ENCODE assay signal across 8 cellular contexts in genomic region chr7:6637544-6638229, GRCh38. TPM values are rescaled to one million over a fixed set of nuclear protein-coding genes. Genes with fewer than 3 reads are reported as not detected.
DNase-seq lines count a peak whose midpoint lies in the region; ATAC-seq and TF ChIP-seq lines count a peak whose summit lies in the region.

No MANE protein-coding gene starts in this region.

- H3K36me3 ChIP-seq in mesodermal cell (ENCODE audit: control insufficient read depth, insufficient read depth, low read length), result peaks cover 38% of the 10 kb centered on the region

- TF ChIP-seq RAD21 in Ishikawa (IDR thresholded peaks at IDR 0.05; ENCODE audit: low read depth), result peak; percentile 8; the same call in 1 of the 2 replicates

- H3K4me3 ChIP-seq in GM12865 (ENCODE audit: low read depth, low read length), result peak overlapping the region; percentile 59
- peak overlapping the region; percentile 100 for H3K4me3 ChIP-seq in coronary artery
- peak overlapping the region; percentile 57 for H3K4me3 ChIP-seq in mesodermal cell (ENCODE audit: extremely low read depth, insufficient read depth, low read length, poor library complexity, severe bottlenecking)

- TF ChIP-seq EP300 in Ishikawa (IDR thresholded peaks at IDR 0.05; ENCODE audit: borderline replicate concordance), result no peak

- TF ChIP-seq CTCF in GM12865 (IDR thresholded peaks at IDR 0.05; ENCODE audit: insufficient read depth, low read depth, low read length, missing control alignments) (peak; percentile 61), coronary artery (IDR thresholded peaks at IDR 0.05) (no peak)

- WGBS in mesodermal cell (ENCODE audit: insufficient coverage in 2 of 2), 2 experiments, result 6 to 7% methylated on average over 47 to 51 of the region's 60 CpGs

- H3K27ac ChIP-seq in coronary artery (peak overlapping the region; percentile 45 to 93), mesodermal cell (ENCODE audit: low read depth, low read length, severe bottlenecking) (no peak overlapping the region)

- H3K9me3 ChIP-seq in mesodermal cell (ENCODE audit: control insufficient read depth, low read length), result no peaks in the 10 kb centered on the region

- DNase-seq in GM12865 (ENCODE audit: low read depth) (peak; percentile 82), coronary artery (ENCODE audit: low spot score) (no peak), H4 (ENCODE audit: low spot score) (no peak)
- peak; percentile 10 for DNase-seq in activated CD4-positive, CD25-positive, alpha-beta regulatory T cell treated with anti-CD3 and anti-CD28 coated beads, Interleukin-2, amount 50 U/mL, for 16 hours (ENCODE audit: low read depth, low spot score)
- DNase-seq in stimulated activated CD8-positive, alpha-beta memory T cell treated with anti-CD3 and anti-CD28 coated beads, Interleukin-7, amount 100 ng/mL, for 24 hours (ENCODE audit: low read depth), result peak; percentile 33

- H3K4me1 ChIP-seq in mesodermal cell (ENCODE audit: control insufficient read depth, insufficient read depth, low read length, poor library complexity, severe bottlenecking), result peaks cover 4% of the 10 kb centered on the region

- peak; percentile 81 for ATAC-seq in GM21619 (IDR thresholded peaks at IDR 0.05; ENCODE audit: unreplicated experiment)

TF ChIP-seq in Ishikawa, 13 proteins besides CTCF, POLR2A, EP300 and RAD21:
- TF ChIP-seq TEAD4 (IDR thresholded peaks at IDR 0.05) (no peak), ZBTB7A (IDR thresholded peaks at IDR 0.05; ENCODE audit: low read depth) (peak; percentile 60; the same call in 1 of the 2 replicates), TAF1 (IDR thresholded peaks at IDR 0.05; ENCODE audit: low read depth) (no peak), EGR1 (IDR thresholded peaks at IDR 0.05) (peak; percentile 84)
- TF ChIP-seq, protein P1, sequence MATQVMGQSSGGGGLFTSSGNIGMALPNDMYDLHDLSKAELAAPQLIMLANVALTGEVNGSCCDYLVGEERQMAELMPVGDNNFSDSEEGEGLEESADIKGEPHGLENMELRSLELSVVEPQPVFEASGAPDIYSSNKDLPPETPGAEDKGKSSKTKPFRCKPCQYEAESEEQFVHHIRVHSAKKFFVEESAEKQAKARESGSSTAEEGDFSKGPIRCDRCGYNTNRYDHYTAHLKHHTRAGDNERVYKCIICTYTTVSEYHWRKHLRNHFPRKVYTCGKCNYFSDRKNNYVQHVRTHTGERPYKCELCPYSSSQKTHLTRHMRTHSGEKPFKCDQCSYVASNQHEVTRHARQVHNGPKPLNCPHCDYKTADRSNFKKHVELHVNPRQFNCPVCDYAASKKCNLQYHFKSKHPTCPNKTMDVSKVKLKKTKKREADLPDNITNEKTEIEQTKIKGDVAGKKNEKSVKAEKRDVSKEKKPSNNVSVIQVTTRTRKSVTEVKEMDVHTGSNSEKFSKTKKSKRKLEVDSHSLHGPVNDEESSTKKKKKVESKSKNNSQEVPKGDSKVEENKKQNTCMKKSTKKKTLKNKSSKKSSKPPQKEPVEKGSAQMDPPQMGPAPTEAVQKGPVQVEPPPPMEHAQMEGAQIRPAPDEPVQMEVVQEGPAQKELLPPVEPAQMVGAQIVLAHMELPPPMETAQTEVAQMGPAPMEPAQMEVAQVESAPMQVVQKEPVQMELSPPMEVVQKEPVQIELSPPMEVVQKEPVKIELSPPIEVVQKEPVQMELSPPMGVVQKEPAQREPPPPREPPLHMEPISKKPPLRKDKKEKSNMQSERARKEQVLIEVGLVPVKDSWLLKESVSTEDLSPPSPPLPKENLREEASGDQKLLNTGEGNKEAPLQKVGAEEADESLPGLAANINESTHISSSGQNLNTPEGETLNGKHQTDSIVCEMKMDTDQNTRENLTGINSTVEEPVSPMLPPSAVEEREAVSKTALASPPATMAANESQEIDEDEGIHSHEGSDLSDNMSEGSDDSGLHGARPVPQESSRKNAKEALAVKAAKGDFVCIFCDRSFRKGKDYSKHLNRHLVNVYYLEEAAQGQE (IDR thresholded peaks at IDR 0.05; ENCODE audit: low read depth), result no peak

RNA-seq across cellular contexts. Expression of gene ZNF316, which starts 0.6 kb away (rescaled TPM):
- 17.3 TPM for polyA plus RNA-seq in mesodermal cell (2013, experiment 1 of 2)
- polyA plus RNA-seq in mesodermal cell (2013, experiment 2 of 2), result 14.0 TPM
- 5.1 and 7.9 TPM in 2 replicates for total RNA-seq in H4 (2014; rRNA removed; shearing (Covaris generic))

RNA-seq across cellular contexts. Expression of gene ZNF853, which starts 22.3 kb away (rescaled TPM):
- 8.7 TPM for polyA plus RNA-seq in mesodermal cell (2013, experiment 1 of 2)
- polyA plus RNA-seq in mesodermal cell (2013, experiment 2 of 2), result 7.7 TPM
- total RNA-seq in H4 (2014; rRNA removed; shearing (Covaris generic)), result 2.8 and 3.7 TPM in 2 replicates

RNA-seq across cellular contexts. Expression of gene INTS15, which starts 47.9 kb away (rescaled TPM):
- 24.8 TPM for polyA plus RNA-seq in mesodermal cell (2013, experiment 1 of 2)
- polyA plus RNA-seq in mesodermal cell (2013, experiment 2 of 2), result 20.6 TPM
- 38.6 and 44.2 TPM in 2 replicates for total RNA-seq in H4 (2014; rRNA removed; shearing (Covaris generic))

Comparison
In these comparisons a context has a peak if more than half of its experiments do, and no peak if none do; other contexts are left out.
1. DNase-seq: peak in GM12865 (single experiment), activated CD4-positive, CD25-positive, alpha-beta regulatory T cell treated with anti-CD3 and anti-CD28 coated beads, Interleukin-2, amount 50 U/mL, for 16 hours (single experiment) and stimulated activated CD8-positive, alpha-beta memory T cell treated with anti-CD3 and anti-CD28 coated beads, Interleukin-7, amount 100 ng/mL, for 24 hours (single experiment); none in coronary artery (single experiment) and H4 (single experiment).
2. Peak in every context shown above with its lines, with median percentiles within 50 percentile points of each other: H3K4me3 ChIP-seq.